In the genomic region with DNA sequence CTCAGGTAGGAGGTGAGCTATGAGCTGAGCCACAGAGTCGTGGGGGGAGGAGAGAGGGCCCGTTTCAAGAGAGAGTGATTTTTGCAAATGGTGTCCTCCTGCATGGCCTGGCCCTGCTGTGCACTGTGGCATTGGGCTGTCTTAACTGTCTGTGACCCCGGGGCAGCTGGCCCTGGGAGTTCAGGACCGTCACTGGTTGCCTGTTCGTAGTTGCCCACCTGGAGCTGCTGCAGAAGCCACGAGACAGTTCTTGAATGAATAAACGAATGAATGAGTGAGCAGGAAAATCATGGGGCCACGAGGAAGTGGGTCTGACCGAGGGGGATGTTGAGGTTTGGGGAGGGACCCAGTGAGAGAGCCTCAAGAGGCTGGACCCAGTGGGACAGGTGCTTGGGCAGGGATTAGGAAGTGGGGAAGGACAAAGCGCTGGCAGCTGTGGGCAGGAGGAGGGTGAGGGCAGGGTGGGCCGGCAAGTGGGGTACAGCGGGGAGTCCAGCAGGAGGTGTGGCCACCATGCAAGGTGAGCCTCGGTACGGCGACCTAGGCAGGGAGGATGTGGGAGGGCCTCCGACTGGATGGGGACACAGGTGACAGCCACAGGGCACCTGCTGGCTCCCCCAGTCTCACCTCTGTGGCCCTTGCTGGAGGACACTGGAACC, we compare ENCODE assay signal across 2 cellular contexts.
TF ChIP-seq lines count a peak whose summit lies in the region.

No MANE protein-coding gene starts in this region.

TF ChIP-seq in endothelial cell of umbilical vein, 7 proteins besides CTCF, POLR2A, EP300 and RAD21 (continued from another document):
- TF ChIP-seq JUN (IDR thresholded peaks at IDR 0.05; ENCODE audit: borderline replicate concordance, insufficient read depth, insufficient read length, low read depth) (no peak), EZH2 (IDR thresholded peaks at IDR 0.05; ENCODE audit: borderline replicate concordance, low read depth, low read length, severe bottlenecking) (no peak), MYC (IDR thresholded peaks at IDR 0.05; ENCODE audit: low read depth, low read length) (no peak)

TF ChIP-seq in HEK293T, 16 proteins besides CTCF, POLR2A, EP300 and RAD21 (continued from another document):
- TF ChIP-seq LEF1 (IDR thresholded peaks at IDR 0.05; ENCODE audit: borderline replicate concordance) (no peak), ARNT (IDR thresholded peaks at IDR 0.05) (no peak), FOXA1 (IDR thresholded peaks at IDR 0.05) (no peak), SP1 (IDR thresholded peaks at IDR 0.05) (no peak), TARDBP (IDR thresholded peaks at IDR 0.05) (no peak), BHLHE40 (IDR thresholded peaks at IDR 0.05; ENCODE audit: borderline replicate concordance) (no peak)
